ENCODE assay signal across 1 cellular context in the genomic region with DNA sequence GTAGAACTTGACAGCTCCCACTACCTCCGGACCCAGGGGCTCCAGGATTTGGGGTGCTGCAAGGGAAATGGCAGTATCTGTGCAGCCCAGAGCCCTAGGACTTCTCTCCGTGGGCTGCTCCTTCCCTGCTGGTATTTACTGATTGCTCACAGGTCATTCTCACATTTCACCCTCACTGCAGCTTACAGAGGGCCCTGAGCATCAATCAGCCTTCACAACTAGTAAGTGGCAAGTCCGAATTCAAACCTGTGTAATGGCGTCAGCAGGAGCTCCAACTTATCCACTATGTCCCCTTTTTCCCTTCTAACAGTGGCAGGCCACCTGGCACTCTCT.
TF ChIP-seq lines count a peak whose summit lies in the region.

No MANE protein-coding gene starts in this region.

TF ChIP-seq in GM12878, 131 proteins besides CTCF, POLR2A, EP300 and RAD21:
- TF ChIP-seq TCF12 (IDR thresholded peaks at IDR 0.05; ENCODE audit: low read depth, low read length), result no peak
- TF ChIP-seq NRF1 (conservative IDR thresholded peaks at IDR 0.05; ENCODE audit: low read depth, low read length), result no peak
- TF ChIP-seq, protein P1, sequence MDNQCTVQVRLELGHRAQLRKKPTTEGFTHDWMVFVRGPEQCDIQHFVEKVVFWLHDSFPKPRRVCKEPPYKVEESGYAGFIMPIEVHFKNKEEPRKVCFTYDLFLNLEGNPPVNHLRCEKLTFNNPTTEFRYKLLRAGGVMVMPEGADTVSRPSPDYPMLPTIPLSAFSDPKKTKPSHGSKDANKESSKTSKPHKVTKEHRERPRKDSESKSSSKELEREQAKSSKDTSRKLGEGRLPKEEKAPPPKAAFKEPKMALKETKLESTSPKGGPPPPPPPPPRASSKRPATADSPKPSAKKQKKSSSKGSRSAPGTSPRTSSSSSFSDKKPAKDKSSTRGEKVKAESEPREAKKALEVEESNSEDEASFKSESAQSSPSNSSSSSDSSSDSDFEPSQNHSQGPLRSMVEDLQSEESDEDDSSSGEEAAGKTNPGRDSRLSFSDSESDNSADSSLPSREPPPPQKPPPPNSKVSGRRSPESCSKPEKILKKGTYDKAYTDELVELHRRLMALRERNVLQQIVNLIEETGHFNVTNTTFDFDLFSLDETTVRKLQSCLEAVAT (IDR thresholded peaks at IDR 0.05), result no peak
- TF ChIP-seq, protein P2, sequence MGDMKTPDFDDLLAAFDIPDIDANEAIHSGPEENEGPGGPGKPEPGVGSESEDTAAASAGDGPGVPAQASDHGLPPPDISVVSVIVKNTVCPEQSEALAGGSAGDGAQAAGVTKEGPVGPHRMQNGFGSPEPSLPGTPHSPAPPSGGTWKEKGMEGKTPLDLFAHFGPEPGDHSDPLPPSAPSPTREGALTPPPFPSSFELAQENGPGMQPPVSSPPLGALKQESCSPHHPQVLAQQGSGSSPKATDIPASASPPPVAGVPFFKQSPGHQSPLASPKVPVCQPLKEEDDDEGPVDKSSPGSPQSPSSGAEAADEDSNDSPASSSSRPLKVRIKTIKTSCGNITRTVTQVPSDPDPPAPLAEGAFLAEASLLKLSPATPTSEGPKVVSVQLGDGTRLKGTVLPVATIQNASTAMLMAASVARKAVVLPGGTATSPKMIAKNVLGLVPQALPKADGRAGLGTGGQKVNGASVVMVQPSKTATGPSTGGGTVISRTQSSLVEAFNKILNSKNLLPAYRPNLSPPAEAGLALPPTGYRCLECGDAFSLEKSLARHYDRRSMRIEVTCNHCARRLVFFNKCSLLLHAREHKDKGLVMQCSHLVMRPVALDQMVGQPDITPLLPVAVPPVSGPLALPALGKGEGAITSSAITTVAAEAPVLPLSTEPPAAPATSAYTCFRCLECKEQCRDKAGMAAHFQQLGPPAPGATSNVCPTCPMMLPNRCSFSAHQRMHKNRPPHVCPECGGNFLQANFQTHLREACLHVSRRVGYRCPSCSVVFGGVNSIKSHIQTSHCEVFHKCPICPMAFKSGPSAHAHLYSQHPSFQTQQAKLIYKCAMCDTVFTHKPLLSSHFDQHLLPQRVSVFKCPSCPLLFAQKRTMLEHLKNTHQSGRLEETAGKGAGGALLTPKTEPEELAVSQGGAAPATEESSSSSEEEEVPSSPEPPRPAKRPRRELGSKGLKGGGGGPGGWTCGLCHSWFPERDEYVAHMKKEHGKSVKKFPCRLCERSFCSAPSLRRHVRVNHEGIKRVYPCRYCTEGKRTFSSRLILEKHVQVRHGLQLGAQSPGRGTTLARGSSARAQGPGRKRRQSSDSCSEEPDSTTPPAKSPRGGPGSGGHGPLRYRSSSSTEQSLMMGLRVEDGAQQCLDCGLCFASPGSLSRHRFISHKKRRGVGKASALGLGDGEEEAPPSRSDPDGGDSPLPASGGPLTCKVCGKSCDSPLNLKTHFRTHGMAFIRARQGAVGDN (IDR thresholded peaks at IDR 0.05), result no peak
- no peak for TF ChIP-seq NR2C1 (IDR thresholded peaks at IDR 0.05)
- no peak for TF ChIP-seq IKZF2 (IDR thresholded peaks at IDR 0.05)
- TF ChIP-seq, protein P3, sequence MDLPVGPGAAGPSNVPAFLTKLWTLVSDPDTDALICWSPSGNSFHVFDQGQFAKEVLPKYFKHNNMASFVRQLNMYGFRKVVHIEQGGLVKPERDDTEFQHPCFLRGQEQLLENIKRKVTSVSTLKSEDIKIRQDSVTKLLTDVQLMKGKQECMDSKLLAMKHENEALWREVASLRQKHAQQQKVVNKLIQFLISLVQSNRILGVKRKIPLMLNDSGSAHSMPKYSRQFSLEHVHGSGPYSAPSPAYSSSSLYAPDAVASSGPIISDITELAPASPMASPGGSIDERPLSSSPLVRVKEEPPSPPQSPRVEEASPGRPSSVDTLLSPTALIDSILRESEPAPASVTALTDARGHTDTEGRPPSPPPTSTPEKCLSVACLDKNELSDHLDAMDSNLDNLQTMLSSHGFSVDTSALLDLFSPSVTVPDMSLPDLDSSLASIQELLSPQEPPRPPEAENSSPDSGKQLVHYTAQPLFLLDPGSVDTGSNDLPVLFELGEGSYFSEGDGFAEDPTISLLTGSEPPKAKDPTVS (IDR thresholded peaks at IDR 0.05; ENCODE audit: low read depth, low read length), result no peak
- TF ChIP-seq CBFB (IDR thresholded peaks at IDR 0.05; ENCODE audit: low read depth), result no peak
- TF ChIP-seq EGR1 (IDR thresholded peaks at IDR 0.05; ENCODE audit: borderline replicate concordance in 1 of 2, low read depth in 2 of 2, low read length in 2 of 2), result no peak
- TF ChIP-seq, protein P4, sequence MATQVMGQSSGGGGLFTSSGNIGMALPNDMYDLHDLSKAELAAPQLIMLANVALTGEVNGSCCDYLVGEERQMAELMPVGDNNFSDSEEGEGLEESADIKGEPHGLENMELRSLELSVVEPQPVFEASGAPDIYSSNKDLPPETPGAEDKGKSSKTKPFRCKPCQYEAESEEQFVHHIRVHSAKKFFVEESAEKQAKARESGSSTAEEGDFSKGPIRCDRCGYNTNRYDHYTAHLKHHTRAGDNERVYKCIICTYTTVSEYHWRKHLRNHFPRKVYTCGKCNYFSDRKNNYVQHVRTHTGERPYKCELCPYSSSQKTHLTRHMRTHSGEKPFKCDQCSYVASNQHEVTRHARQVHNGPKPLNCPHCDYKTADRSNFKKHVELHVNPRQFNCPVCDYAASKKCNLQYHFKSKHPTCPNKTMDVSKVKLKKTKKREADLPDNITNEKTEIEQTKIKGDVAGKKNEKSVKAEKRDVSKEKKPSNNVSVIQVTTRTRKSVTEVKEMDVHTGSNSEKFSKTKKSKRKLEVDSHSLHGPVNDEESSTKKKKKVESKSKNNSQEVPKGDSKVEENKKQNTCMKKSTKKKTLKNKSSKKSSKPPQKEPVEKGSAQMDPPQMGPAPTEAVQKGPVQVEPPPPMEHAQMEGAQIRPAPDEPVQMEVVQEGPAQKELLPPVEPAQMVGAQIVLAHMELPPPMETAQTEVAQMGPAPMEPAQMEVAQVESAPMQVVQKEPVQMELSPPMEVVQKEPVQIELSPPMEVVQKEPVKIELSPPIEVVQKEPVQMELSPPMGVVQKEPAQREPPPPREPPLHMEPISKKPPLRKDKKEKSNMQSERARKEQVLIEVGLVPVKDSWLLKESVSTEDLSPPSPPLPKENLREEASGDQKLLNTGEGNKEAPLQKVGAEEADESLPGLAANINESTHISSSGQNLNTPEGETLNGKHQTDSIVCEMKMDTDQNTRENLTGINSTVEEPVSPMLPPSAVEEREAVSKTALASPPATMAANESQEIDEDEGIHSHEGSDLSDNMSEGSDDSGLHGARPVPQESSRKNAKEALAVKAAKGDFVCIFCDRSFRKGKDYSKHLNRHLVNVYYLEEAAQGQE (IDR thresholded peaks at IDR 0.05; ENCODE audit: low read depth, low read length), result no peak
- TF ChIP-seq RBBP5 (conservative IDR thresholded peaks at IDR 0.05), result no peak
- TF ChIP-seq POLR2AphosphoS5 (IDR thresholded peaks at IDR 0.05; ENCODE audit: low read length), result no peak
- no peak for TF ChIP-seq NFXL1 (IDR thresholded peaks at IDR 0.05; ENCODE audit: borderline replicate concordance)
- no peak for TF ChIP-seq JUNB (IDR thresholded peaks at IDR 0.05)
- no peak for TF ChIP-seq HDAC2 (IDR thresholded peaks at IDR 0.05)
- TF ChIP-seq TCF7 (IDR thresholded peaks at IDR 0.05; ENCODE audit: borderline replicate concordance), result no peak
- TF ChIP-seq FOS (IDR thresholded peaks at IDR 0.05; ENCODE audit: borderline replicate concordance, extremely low read depth, insufficient read length), result no peak
- TF ChIP-seq BHLHE40 (IDR thresholded peaks at IDR 0.05; ENCODE audit: borderline replicate concordance in 1 of 2, low read depth in 2 of 2, low read length in 1 of 2), result no peak
- no peak for TF ChIP-seq GABPA (IDR thresholded peaks at IDR 0.05; ENCODE audit: low read depth)
- no peak for TF ChIP-seq TBL1XR1 (IDR thresholded peaks at IDR 0.05; ENCODE audit: low read depth, low read length)
